In genomic region chr1:248881261-248881660, GRCh38 we compare ENCODE assay signal across 28 cellular contexts.
"Had no signal": no experiment of that assay in that cellular context is flagged by ENCODE, and none has a peak within 500 bp of the region (broad histone marks: within the 10 kb centered on the region; RNA-seq: fewer than 3 reads in every experiment).

No MANE protein-coding gene starts in this region.

- H3K4me2 ChIP-seq: neural progenitor cell had no signal

- H3K27me3 ChIP-seq: gastroesophageal sphincter, heart right ventricle, left lung, neural progenitor cell, right lobe of liver, tibial nerve, upper lobe of left lung had no signal

- H3K4me3 ChIP-seq: gastroesophageal sphincter, heart right ventricle, left lung, neural progenitor cell, right lobe of liver, thoracic aorta, tibial nerve, upper lobe of left lung had no signal

- H3K4me1 ChIP-seq: gastroesophageal sphincter, left lung, parathyroid adenoma, right lobe of liver had no signal

- H3K9ac ChIP-seq: neural progenitor cell, parathyroid adenoma had no signal

- H3K79me2 ChIP-seq: parathyroid adenoma had no signal

- H3K36me3 ChIP-seq: gastroesophageal sphincter, heart right ventricle, left lung, neural progenitor cell, right lobe of liver, thoracic aorta, tibial nerve, upper lobe of left lung had no signal

- ATAC-seq: esophagus mucosa; gastroesophageal sphincter; heart right ventricle; left cardiac atrium; left lung; naive thymus-derived CD4-positive, alpha-beta T cell; right lobe of liver; stimulated activated naive B cell treated with anti-CD40 and anti-IgM and Interleukin-4, amounts not matched to agents 10 μg/mL and 1 μg/mL and 100 μg/mL, for 72 hours had no signal

- H3K27ac ChIP-seq: epithelial cell of prostate, gastroesophageal sphincter, heart right ventricle, left lung, neural progenitor cell, parathyroid adenoma, right lobe of liver, thoracic aorta, tibial nerve had no signal

- DNase-seq: cortex of kidney; effector CD8-positive, alpha-beta T cell; endodermal cell; foreskin fibroblast; glutamatergic neuron; heart right ventricle; hippocampal formation; left cardiac atrium; left lung; mammary epithelial cell; mesendoderm; midbrain; naive thymus-derived CD4-positive, alpha-beta T cell; right lobe of liver; small intestine; stimulated activated CD4-positive, alpha-beta T cell treated with anti-CD3 and anti-CD28 coated beads, Interleukin-15, amount 100 ng/mL, for 24 hours; stimulated activated CD4-positive, alpha-beta T cell treated with anti-CD3 and anti-CD28 coated beads, Interleukin-2, amount 100 ng/mL, for 48 hours; stimulated activated naive B cell treated with anti-CD40 and anti-IgM and Interleukin-4, amounts not matched to agents 10 μg/mL and 1 μg/mL and 100 μg/mL, for 72 hours; upper lobe of left lung had no signal

- H2AFZ ChIP-seq: neural progenitor cell, parathyroid adenoma had no signal

- H3K9me3 ChIP-seq: gastroesophageal sphincter, heart right ventricle, left lung, right lobe of liver, thoracic aorta, tibial nerve, upper lobe of left lung had no signal

- FAIRE-seq: islet of Langerhans, small intestine, urothelium cell line had no signal
